ENCODE assay signal across 15 cellular contexts in genomic region chr2:100008960-100009359, GRCh38.
DNase-seq lines count a peak whose midpoint lies in the region; ATAC-seq and TF ChIP-seq lines count a peak whose summit lies in the region.
"Had no signal": no experiment of that assay in that cellular context is flagged by ENCODE, and none has a peak within 500 bp of the region (broad histone marks: within the 10 kb centered on the region; RNA-seq: fewer than 3 reads in every experiment).

No MANE protein-coding gene starts in this region.

- no peaks in the 10 kb centered on the region for H3K9me2 ChIP-seq in hepatocyte (replicated peaks; ENCODE audit: insufficient read depth)

- H3K36me3 ChIP-seq in left ventricle myocardium inferior: no peaks in the 10 kb centered on the region
- no peaks in the 10 kb centered on the region for H3K36me3 ChIP-seq in hepatocyte (replicated peaks; ENCODE audit: insufficient read depth, low read depth)
- H3K36me3 ChIP-seq in upper lobe of right lung: no peaks in the 10 kb centered on the region
- peaks cover 0 to 64% (median 10%) of the 10 kb centered on the region in 6 donors for H3K36me3 ChIP-seq in spleen
- no peaks in the 10 kb centered on the region for H3K36me3 ChIP-seq in neural progenitor cell
- H3K36me3 ChIP-seq: colonic mucosa, uterus had no signal

- no peaks in the 10 kb centered on the region for H3K9me3 Mint-ChIP-seq in activated B cell treated with CpG ODN at 0.5 μM for 24 hours
- no peaks in the 10 kb centered on the region for H3K9me3 Mint-ChIP-seq in neural progenitor cell

- H3K4me1 ChIP-seq in left ventricle myocardium inferior (peaks cover 25% of the 10 kb centered on the region), hepatocyte (ENCODE audit: insufficient read depth) (peaks cover 7% of the 10 kb centered on the region), upper lobe of right lung (peaks cover 8% of the 10 kb centered on the region), spleen (peaks cover 0 to 23% (median 8%) of the 10 kb centered on the region in 6 donors), neural progenitor cell (no peaks in the 10 kb centered on the region)
- H3K4me1 ChIP-seq: colonic mucosa had no signal

- H3K4me2 ChIP-seq in hepatocyte: peak overlapping the region; percentile 1
- H3K4me2 ChIP-seq in neural progenitor cell: no peak overlapping the region
- H3K4me2 ChIP-seq: KMS-11 had no signal

- H3K36me3 Mint-ChIP-seq in activated B cell treated with CpG ODN at 0.5 μM for 24 hours (ENCODE audit: low read depth) (peaks cover 84% of the 10 kb centered on the region), neural progenitor cell (peaks cover 2% of the 10 kb centered on the region)

- H2AFZ ChIP-seq in hepatocyte: no peak overlapping the region
- H2AFZ ChIP-seq in neural progenitor cell (replicated peaks): no peak overlapping the region

- H3K27ac ChIP-seq in left ventricle myocardium inferior (replicated peaks): no peak overlapping the region
- H3K27ac ChIP-seq in hepatocyte: peak overlapping the region; percentile 8
- no peak overlapping the region for H3K27ac ChIP-seq in upper lobe of right lung
- peak overlapping the region in 4 of 8 donors; percentile 31 to 56 (median 34) for H3K27ac ChIP-seq in spleen
- no peak overlapping the region for H3K27ac ChIP-seq in neural progenitor cell
- H3K27ac ChIP-seq: colonic mucosa, KMS-11, uterus had no signal

- H4K20me1 ChIP-seq in hepatocyte (ENCODE audit: insufficient read depth, poor library complexity, severe bottlenecking): no peaks in the 10 kb centered on the region
- no peaks in the 10 kb centered on the region for H4K20me1 ChIP-seq in neural progenitor cell (ENCODE audit: low read depth)

- H3K27ac Mint-ChIP-seq in activated B cell treated with CpG ODN at 0.5 μM for 24 hours (peak overlapping the region; percentile 50), neural progenitor cell (no peak overlapping the region)

- POLR2A ChIA-PET in activated B cell treated with CpG ODN at 0.5 μM for 24 hours (lab: Charles Lee): no interaction called here

- DNase-seq in left ventricle myocardium superior (no peak), left ventricle myocardium inferior (no peak), activated B cell treated with CpG ODN at 0.5 μM for 24 hours (no peak), hepatocyte (ENCODE audit: low spot score) (no peak), upper lobe of right lung (no peak), spleen (no peak), neural progenitor cell (ENCODE audit: low spot score) (no peak)
- DNase-seq: activated naive CD4-positive, alpha-beta T cell treated with Interleukin-2 at 50 U/mL for 16 hours; colonic mucosa; foreskin melanocyte; PC-3; T-helper 9 cell; uterus had no signal

- CTCF ChIA-PET in activated B cell treated with CpG ODN at 0.5 μM for 24 hours (lab: Charles Lee): interaction anchor here (1.7 kb wide), 1 partner anchor 226 kb away, joined by 3 read pairs; no protein-coding TSS in a partner anchor

- 41% methylated on average over 2 of the region's 2 CpGs for WGBS in hepatocyte (ENCODE audit: low lambda C conversion rate, missing lambda C conversion rate)
- WGBS in spleen, 5 donors: 45 to 68% (median 50%) methylated on average over 2 of the region's 2 CpGs

- H3K27me3 Mint-ChIP-seq in activated B cell treated with CpG ODN at 0.5 μM for 24 hours (no peaks in the 10 kb centered on the region), neural progenitor cell (ENCODE audit: insufficient read depth, low read depth) (peaks cover 6% of the 10 kb centered on the region)

- H3K27me3 ChIP-seq in left ventricle myocardium inferior (ENCODE audit: low read depth): no peaks in the 10 kb centered on the region
- H3K27me3 ChIP-seq in hepatocyte: no peaks in the 10 kb centered on the region
- H3K27me3 ChIP-seq in upper lobe of right lung: no peaks in the 10 kb centered on the region
- H3K27me3 ChIP-seq in spleen (replicated peaks in 1 of 7): no peaks in the 10 kb centered on the region
- no peaks in the 10 kb centered on the region for H3K27me3 ChIP-seq in neural progenitor cell
- H3K27me3 ChIP-seq: colonic mucosa, uterus had no signal

- H3K4me3 ChIP-seq in left ventricle myocardium inferior (no peak overlapping the region), hepatocyte (no peak overlapping the region), upper lobe of right lung (no peak overlapping the region), spleen (no peak overlapping the region), neural progenitor cell (no peak overlapping the region)
- H3K4me3 ChIP-seq: colonic mucosa, uterus had no signal

- H3K4me1 Mint-ChIP-seq in activated B cell treated with CpG ODN at 0.5 μM for 24 hours (peaks cover 24% of the 10 kb centered on the region), neural progenitor cell (peaks cover 7% of the 10 kb centered on the region)

- TF ChIP-seq CTCF in left ventricle myocardium inferior (IDR thresholded peaks at IDR 0.05; ENCODE audit: borderline replicate concordance) (no peak), activated B cell treated with CpG ODN at 0.5 μM for 24 hours (IDR thresholded peaks at IDR 0.05) (no peak), hepatocyte (IDR thresholded peaks at IDR 0.05; ENCODE audit: poor library complexity) (no peak), upper lobe of right lung (IDR thresholded peaks at IDR 0.05) (no peak), spleen (IDR thresholded peaks at IDR 0.05 in 8 of 11, conservative IDR thresholded peaks at IDR 0.05 in 3 of 11) (no peak), neural progenitor cell (IDR thresholded peaks at IDR 0.05) (no peak)

- H3K9me3 ChIP-seq in left ventricle myocardium inferior (replicated peaks) (no peaks in the 10 kb centered on the region), hepatocyte (ENCODE audit: low read depth) (no peaks in the 10 kb centered on the region), upper lobe of right lung (no peaks in the 10 kb centered on the region), spleen (no peaks in the 10 kb centered on the region), neural progenitor cell (ENCODE audit: low read depth) (no peaks in the 10 kb centered on the region)
- H3K9me3 ChIP-seq: colonic mucosa, uterus had no signal

- intact Hi-C loops in left ventricle myocardium superior (cut with micrococcal nuclease): no loop called here
- intact Hi-C loops in left ventricle myocardium inferior (cut with micrococcal nuclease): no loop called here
- intact Hi-C loops in activated B cell treated with CpG ODN at 0.5 μM for 24 hours (cut with micrococcal nuclease): loop anchor here (2.0 to 5.0 kb wide), 2 partner anchors 33 to 234 kb away; no protein-coding TSS in a partner anchor
- intact Hi-C loops in upper lobe of right lung (cut with DNase I): no loop called here
- intact Hi-C loops in spleen (cut with DNase I; ENCODE audit: low total_unique reads): no loop called here

- no peak overlapping the region for H3K9ac ChIP-seq in neural progenitor cell
- H3K9ac ChIP-seq: KMS-11 had no signal

- no peaks in the 10 kb centered on the region for H3K79me2 ChIP-seq in hepatocyte
- H3K79me2 ChIP-seq in neural progenitor cell (ENCODE audit: low read depth): no peaks in the 10 kb centered on the region

- ATAC-seq in left ventricle myocardium superior: peak; percentile 9
- no peak for ATAC-seq in activated B cell treated with CpG ODN at 0.5 μM for 24 hours (ENCODE audit: low read depth)
- ATAC-seq in upper lobe of right lung: peak; percentile 69
- no peak for ATAC-seq in GM21515 (IDR thresholded peaks at IDR 0.05; ENCODE audit: unreplicated experiment)
- ATAC-seq: PC-3 had no signal

- no peak for TF ChIP-seq POLR2A in spleen (IDR thresholded peaks at IDR 0.05)

- no peak overlapping the region for H3K4me3 Mint-ChIP-seq in activated B cell treated with CpG ODN at 0.5 μM for 24 hours
- H3K4me3 Mint-ChIP-seq in neural progenitor cell: no peak overlapping the region

- no peaks in the 10 kb centered on the region for H3F3A ChIP-seq in neural progenitor cell (ENCODE audit: low read depth)

Comparison
In these comparisons a context has a peak if more than half of its experiments do, and no peak if none do; other contexts are left out.
1. ATAC-seq: peak in left ventricle myocardium superior (single experiment) and upper lobe of right lung (single experiment); none in activated B cell treated with CpG ODN at 0.5 μM for 24 hours (single experiment) and GM21515 (single experiment).